Comparison of ENCODE assay signal across 2 cellular contexts in the genomic region with DNA sequence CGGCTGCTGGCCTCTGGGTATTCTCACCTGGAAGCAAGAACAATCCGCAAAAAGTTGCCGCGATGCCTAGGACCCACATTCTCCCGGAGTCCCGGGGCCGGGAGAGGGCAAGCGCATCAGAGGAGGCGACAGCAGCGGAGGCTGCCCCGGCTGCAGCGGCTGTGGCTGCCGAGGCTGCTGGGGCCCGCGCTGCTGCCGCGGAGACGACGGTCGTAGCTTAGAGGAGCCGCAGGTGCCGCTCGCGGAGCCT.
TF ChIP-seq lines count a peak whose summit lies in the region.

No MANE protein-coding gene starts in this region.

TF ChIP-seq in A549, 52 proteins besides CTCF, POLR2A, EP300 and RAD21:
- TF ChIP-seq HDAC2 (IDR thresholded peaks at IDR 0.05) = 0 out of 2 replicates have a peak, but pooled peaks have one; percentile 8
- no peak for TF ChIP-seq KDM5A (IDR thresholded peaks at IDR 0.05)

TF ChIP-seq in IMR-90, 13 proteins besides CTCF, POLR2A, EP300 and RAD21:
- TF ChIP-seq SMC3 (IDR thresholded peaks at IDR 0.05; ENCODE audit: low read depth, low read length) (no peak), CHD1 (IDR thresholded peaks at IDR 0.05; ENCODE audit: low read depth, low read length) (no peak), RFX5 (IDR thresholded peaks at IDR 0.05; ENCODE audit: low read depth, low read length) (no peak), FOS (IDR thresholded peaks at IDR 0.05; ENCODE audit: low read depth, low read length) (no peak), CEBPB (IDR thresholded peaks at IDR 0.05; ENCODE audit: low read depth, low read length) (no peak), MAZ (IDR thresholded peaks at IDR 0.05; ENCODE audit: borderline replicate concordance, low read depth, low read length) (no peak), MXI1 (IDR thresholded peaks at IDR 0.05; ENCODE audit: borderline replicate concordance, low read depth, low read length) (no peak), NFE2L2 (IDR thresholded peaks at IDR 0.05; ENCODE audit: low read depth, low read length) (no peak), MAFK (IDR thresholded peaks at IDR 0.05; ENCODE audit: low read depth, low read length) (no peak), BHLHE40 (IDR thresholded peaks at IDR 0.05; ENCODE audit: low read depth, low read length) (no peak), RCOR1 (IDR thresholded peaks at IDR 0.05; ENCODE audit: insufficient replicate concordance, low read length) (no peak), ELK1 (IDR thresholded peaks at IDR 0.05; ENCODE audit: borderline replicate concordance, low read depth, low read length) (no peak)
- TF ChIP-seq, protein P1, sequence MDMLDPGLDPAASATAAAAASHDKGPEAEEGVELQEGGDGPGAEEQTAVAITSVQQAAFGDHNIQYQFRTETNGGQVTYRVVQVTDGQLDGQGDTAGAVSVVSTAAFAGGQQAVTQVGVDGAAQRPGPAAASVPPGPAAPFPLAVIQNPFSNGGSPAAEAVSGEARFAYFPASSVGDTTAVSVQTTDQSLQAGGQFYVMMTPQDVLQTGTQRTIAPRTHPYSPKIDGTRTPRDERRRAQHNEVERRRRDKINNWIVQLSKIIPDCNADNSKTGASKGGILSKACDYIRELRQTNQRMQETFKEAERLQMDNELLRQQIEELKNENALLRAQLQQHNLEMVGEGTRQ (IDR thresholded peaks at IDR 0.05; ENCODE audit: low read depth, low read length) = no peak
TF ChIP-seq in IMR-90: peak in this region for 0.
